8 cellular contexts compared by ENCODE assay signal in the genomic region with DNA sequence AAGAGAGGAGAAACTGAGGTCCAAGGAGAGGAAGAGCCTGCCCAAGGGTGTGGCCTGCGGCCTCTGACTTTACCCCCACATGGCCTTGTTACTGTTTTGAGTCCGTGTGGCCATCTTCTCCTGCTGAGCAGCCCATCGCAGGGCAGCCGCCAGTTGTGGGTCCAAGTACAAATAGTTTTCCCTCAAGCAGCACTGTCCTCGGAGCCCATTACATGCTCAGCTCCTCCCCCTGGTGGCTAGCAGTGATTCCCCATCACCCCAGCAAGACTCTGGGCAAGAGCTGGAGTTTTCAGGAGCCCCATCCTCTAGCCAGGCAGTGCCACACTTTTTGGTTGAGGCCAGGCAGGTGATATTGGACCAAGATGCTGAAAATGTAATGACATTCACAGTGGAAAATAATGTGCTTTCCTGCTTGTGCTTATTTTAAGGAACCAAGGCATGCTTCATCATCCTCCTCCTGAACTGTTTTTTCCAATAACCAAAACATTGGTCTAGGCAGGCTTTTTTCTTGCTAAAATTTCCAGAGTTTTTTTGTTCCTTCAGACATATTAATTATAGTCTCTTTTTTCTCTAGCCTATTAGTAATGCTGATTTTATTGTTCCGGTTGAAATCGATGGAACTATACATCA. TPM values are rescaled to one million over a fixed set of nuclear protein-coding genes. Genes with fewer than 3 reads are reported as not detected.
DNase-seq lines count a peak whose midpoint lies in the region; ATAC-seq and TF ChIP-seq lines count a peak whose summit lies in the region.

No MANE protein-coding gene starts in this region.

- TF ChIP-seq CTCF in OCI-LY7 (conservative IDR thresholded peaks at IDR 0.05; ENCODE audit: low read length) (peak; percentile 92), foreskin fibroblast (IDR thresholded peaks at IDR 0.05; ENCODE audit: low read depth, low read length) (peak; percentile 98), osteoblast (IDR thresholded peaks at IDR 0.05; ENCODE audit: extremely low read depth, low read depth, low read length) (peak; percentile 91), upper lobe of right lung (IDR thresholded peaks at IDR 0.05) (peak; percentile 80)

- H3K4me1 ChIP-seq in OCI-LY7 (ENCODE audit: insufficient read depth, low read length, poor library complexity, severe bottlenecking) (no peaks in the 10 kb centered on the region), osteoblast (ENCODE audit: insufficient read depth, low read length) (no peaks in the 10 kb centered on the region), upper lobe of right lung (peaks cover 33% of the 10 kb centered on the region)

- no peak overlapping the region for H3K4me3 Mint-ChIP-seq in activated T-cell treated with anti-CD3 and anti-CD28 coated beads, Interleukin-2, amount 50 U/mL, for 72 hours

- no peaks in the 10 kb centered on the region for H3K9me3 Mint-ChIP-seq in activated T-cell treated with anti-CD3 and anti-CD28 coated beads, Interleukin-2, amount 50 U/mL, for 72 hours

- H3K4me1 Mint-ChIP-seq in activated T-cell treated with anti-CD3 and anti-CD28 coated beads, Interleukin-2, amount 50 U/mL, for 72 hours (ENCODE audit: low read depth): no peaks in the 10 kb centered on the region

- no peaks in the 10 kb centered on the region for H3K36me3 Mint-ChIP-seq in activated T-cell treated with anti-CD3 and anti-CD28 coated beads, Interleukin-2, amount 50 U/mL, for 72 hours (ENCODE audit: insufficient read depth in 2 of 2)

- H3K27me3 ChIP-seq in osteoblast (ENCODE audit: insufficient read depth, low read length) (no peaks in the 10 kb centered on the region), upper lobe of right lung (no peaks in the 10 kb centered on the region)

- H3K4me3 ChIP-seq in OCI-LY7 (ENCODE audit: low read depth, low read length, poor library complexity, severe bottlenecking): no peak overlapping the region
- H3K4me3 ChIP-seq in foreskin fibroblast (ENCODE audit: low read depth in 1 of 2, low read length in 2 of 2): no peak overlapping the region
- no peak overlapping the region for H3K4me3 ChIP-seq in osteoblast (ENCODE audit: insufficient read depth, low read length)
- no peak overlapping the region for H3K4me3 ChIP-seq in upper lobe of right lung

- CTCF ChIA-PET in OCI-LY7 (lab: Charles Lee; ENCODE audit: unreplicated experiment): interaction anchor here (0.8 to 0.9 kb wide), 2 partner anchors 111 to 112 kb away, joined by 3 read pairs; no protein-coding TSS in a partner anchor

- H2AFZ ChIP-seq in OCI-LY7 (ENCODE audit: low read length) (0 out of 2 replicates have a peak overlapping the region, but pooled peaks have one; percentile 49), osteoblast (ENCODE audit: low read length) (peak overlapping the region; percentile 36)

- no peaks in the 10 kb centered on the region for H3K79me2 ChIP-seq in OCI-LY7 (ENCODE audit: insufficient read depth, low read depth, low read length)
- no peaks in the 10 kb centered on the region for H3K79me2 ChIP-seq in osteoblast (ENCODE audit: insufficient read depth, low read length)

- H4K20me1 ChIP-seq in OCI-LY7 (ENCODE audit: insufficient read depth, low read length) (no peaks in the 10 kb centered on the region), osteoblast (ENCODE audit: insufficient read depth, low read length) (no peaks in the 10 kb centered on the region)

- H3K9me3 ChIP-seq in OCI-LY7 (ENCODE audit: low read length): no peaks in the 10 kb centered on the region
- H3K9me3 ChIP-seq in osteoblast (ENCODE audit: low read depth, low read length): no peaks in the 10 kb centered on the region
- H3K9me3 ChIP-seq in upper lobe of right lung: no peaks in the 10 kb centered on the region

- H3K27ac Mint-ChIP-seq in activated T-cell treated with anti-CD3 and anti-CD28 coated beads, Interleukin-2, amount 50 U/mL, for 72 hours: no peak overlapping the region

- intact Hi-C loops in OCI-LY7 (cut with micrococcal nuclease; ENCODE audit: unreplicated experiment): loop anchor here (1.0 kb wide), 1 partner anchor 112 kb away; no protein-coding TSS in a partner anchor
- intact Hi-C loops in upper lobe of right lung (cut with DNase I): loop anchor here (5.0 kb wide), 1 partner anchor 110 kb away; no protein-coding TSS in a partner anchor

- POLR2A ChIA-PET in OCI-LY7 (lab: Charles Lee): interaction anchor here (1.4 kb wide), 1 partner anchor 10 kb away, joined by 6 read pairs; no protein-coding TSS in a partner anchor

- no peaks in the 10 kb centered on the region for H3K9me2 ChIP-seq in OCI-LY7 (ENCODE audit: insufficient read depth, low read length)

- peak; percentile 17 for DNase-seq in NCI-H345 (lab: John Stamatoyannopoulos, UW)
- DNase-seq in NCI-H345 treated with DMSO at 0.1 percent for 48 hours (lab: John Stamatoyannopoulos, UW; ENCODE audit: unreplicated experiment): no peak
- DNase-seq in OCI-LY7 (ENCODE audit: low spot score): peak; percentile 75
- DNase-seq in activated T-cell treated with anti-CD3 and anti-CD28 coated beads, Interleukin-2, amount 50 U/mL, for 72 hours: peak; percentile 70 to 74
- peak; percentile 43 to 78 for DNase-seq in foreskin fibroblast
- DNase-seq in osteoblast (ENCODE audit: insufficient read length, low spot score, missing footprints): peak; percentile 94
- peak; percentile 79 for DNase-seq in upper lobe of right lung

- no peak overlapping the region for H3K27ac ChIP-seq in OCI-LY7 (ENCODE audit: low read depth, low read length, poor library complexity, severe bottlenecking)
- H3K27ac ChIP-seq in osteoblast (ENCODE audit: low read depth, low read length): no peak overlapping the region
- H3K27ac ChIP-seq in upper lobe of right lung: no peak overlapping the region

- ATAC-seq in HG02852 (IDR thresholded peaks at IDR 0.05; ENCODE audit: unreplicated experiment) (peak; percentile 60), upper lobe of right lung (peak; percentile 91)
- ATAC-seq in activated T-cell treated with anti-CD3 and anti-CD28 coated beads, Interleukin-2, amount 50 U/mL, for 72 hours (replicated peaks in 1 of 2): peak; percentile 83 to 87

- no peaks in the 10 kb centered on the region for H3K36me3 ChIP-seq in OCI-LY7 (ENCODE audit: insufficient read depth, low read length)
- no peaks in the 10 kb centered on the region for H3K36me3 ChIP-seq in osteoblast (ENCODE audit: insufficient read depth, low read length)
- peaks cover 4% of the 10 kb centered on the region for H3K36me3 ChIP-seq in upper lobe of right lung

- H3K27me3 Mint-ChIP-seq in activated T-cell treated with anti-CD3 and anti-CD28 coated beads, Interleukin-2, amount 50 U/mL, for 72 hours (ENCODE audit: low read depth): no peaks in the 10 kb centered on the region

- H3K4me2 ChIP-seq in OCI-LY7 (ENCODE audit: low read length) (no peak overlapping the region), osteoblast (ENCODE audit: insufficient read depth, low read length) (no peak overlapping the region)

- no TSS peak for BruUV-seq in OCI-LY7 (replicated peaks; lab: Mats Ljungman, UMichigan)

RNA-seq across cellular contexts. Expression of gene VILL, which starts 23.2 kb away (rescaled TPM):
- 23.5 and 24.5 TPM in 2 replicates for total RNA-seq in OCI-LY7 (2014; rRNA removed; shearing (Covaris generic))
- total RNA-seq in OCI-LY7 (2022) (13.2 and 13.5 TPM in 2 replicates), osteoblast (6.8 and 7.6 TPM in 2 replicates), upper lobe of right lung (8.9 TPM)
- 10 to 100 TPM; 12.5 to 16.1 TPM for total RNA-seq in activated T-cell treated with anti-CD3 and anti-CD28 coated beads, Interleukin-2, amount 50 U/mL, for 72 hours
